In the genomic region with DNA sequence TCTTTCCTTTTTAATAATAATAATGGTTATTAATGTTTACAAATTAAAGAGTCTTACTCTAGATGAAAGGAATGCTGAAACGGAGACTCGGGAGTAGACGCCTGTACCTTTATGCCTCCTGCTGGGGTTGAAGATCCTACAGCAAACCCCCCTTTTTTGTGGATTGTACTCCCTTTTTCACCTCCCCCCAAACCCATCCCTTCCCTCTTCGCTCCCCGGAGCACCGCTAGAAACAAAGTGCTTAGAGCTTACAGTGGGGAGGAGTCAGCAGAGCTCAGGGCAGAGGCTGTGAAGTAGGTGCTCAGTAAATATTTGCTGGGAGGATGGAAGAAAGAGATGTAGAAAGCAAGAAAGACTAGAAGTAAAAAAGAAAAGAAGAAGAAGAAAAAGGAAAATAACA, we compare ENCODE assay signal across 22 cellular contexts.
"Had no signal": no experiment of that assay in that cellular context is flagged by ENCODE, and none has a peak within 500 bp of the region (broad histone marks: within the 10 kb centered on the region; RNA-seq: fewer than 3 reads in every experiment).

No MANE protein-coding gene starts in this region.

- DNase-seq: activated CD4-positive, alpha-beta T cell treated with anti-CD3 and anti-CD28 coated beads, Interleukin-2, amount 10 ng/mL, durations not matched to agents 7 days and 5 days; activated CD8-positive, alpha-beta memory T cell treated with anti-CD3 and anti-CD28 coated beads, Interleukin-2, amount 50 U/mL, for 4 hours; activated effector memory CD4-positive, alpha-beta T cell treated with Interleukin-2 at 50 U/mL for 16 hours; activated T-cell treated with anti-CD3 and anti-CD28 coated beads, Interleukin-2, amount 50 U/mL, for 4 hours; head of caudate nucleus; kidney; left ventricle myocardium inferior; mammary epithelial cell; stimulated activated CD4-positive, alpha-beta T cell treated with anti-CD3 and anti-CD28 coated beads, Interleukin-12 subunit alpha, Interleukin-12 subunit beta, amount 100 ng/mL, for 4 hours; stimulated activated CD4-positive, alpha-beta T cell treated with anti-CD3 and anti-CD28 coated beads, Interleukin-1b, Interleukin-23, amount 100 ng/mL, for 48 hours; stimulated activated CD8-positive, alpha-beta memory T cell treated with anti-CD3 and anti-CD28 coated beads, Interleukin-4, amount 100 ng/mL, for 48 hours; stimulated activated naive CD4-positive, alpha-beta T cell treated with Interleukin-2 at 50 U/mL for 16 hours; substantia nigra; T1000; tibial artery had no signal

- H3K27ac Mint-ChIP-seq: activated CD4-positive, alpha-beta T cell treated with anti-CD3 and anti-CD28 coated beads, Interleukin-2, amount 10 ng/mL, durations not matched to agents 7 days and 5 days; activated naive CD4-positive, alpha-beta T cell treated with anti-CD3 and anti-CD28 coated beads, Interleukin-2, amount 50 U/mL, for 24 hours had no signal

- ATAC-seq: activated CD4-positive, CD25-positive, alpha-beta regulatory T cell treated with anti-CD3 and anti-CD28 coated beads, Interleukin-2, amount 50 U/mL, for 24 hours; activated T-cell treated with anti-CD3 and anti-CD28 coated beads, Interleukin-2, amount 50 U/mL, for 4 hours had no signal

- H3K27ac ChIP-seq: breast epithelium, coronary artery, left ventricle myocardium inferior, prostate gland, right atrium auricular region, tibial artery had no signal

- H3K4me1 Mint-ChIP-seq: activated naive CD4-positive, alpha-beta T cell treated with anti-CD3 and anti-CD28 coated beads, Interleukin-2, amount 50 U/mL, for 24 hours had no signal

- H3K36me3 Mint-ChIP-seq: activated naive CD4-positive, alpha-beta T cell treated with anti-CD3 and anti-CD28 coated beads, Interleukin-2, amount 50 U/mL, for 24 hours had no signal

- H3K9me3 Mint-ChIP-seq: activated CD4-positive, alpha-beta T cell treated with anti-CD3 and anti-CD28 coated beads, Interleukin-2, amount 10 ng/mL, durations not matched to agents 7 days and 5 days; activated naive CD4-positive, alpha-beta T cell treated with anti-CD3 and anti-CD28 coated beads, Interleukin-2, amount 50 U/mL, for 24 hours; activated T-cell treated with anti-CD3 and anti-CD28 coated beads, Interleukin-2, amount 50 U/mL, for 4 hours; neural crest cell had no signal

- H3K4me1 ChIP-seq: breast epithelium, prostate gland, tibial artery had no signal

- H3K9me3 ChIP-seq: breast epithelium, prostate gland, right atrium auricular region, tibial artery had no signal

- H3K4me3 Mint-ChIP-seq: activated CD4-positive, alpha-beta T cell treated with anti-CD3 and anti-CD28 coated beads, Interleukin-2, amount 10 ng/mL, durations not matched to agents 7 days and 5 days; activated naive CD4-positive, alpha-beta T cell treated with anti-CD3 and anti-CD28 coated beads, Interleukin-2, amount 50 U/mL, for 24 hours; activated T-cell treated with anti-CD3 and anti-CD28 coated beads, Interleukin-2, amount 50 U/mL, for 4 hours; neural crest cell had no signal

- H3K27me3 ChIP-seq: right atrium auricular region, tibial artery had no signal
